In genomic region chr6:77397561-77397960, GRCh38 we compare ENCODE assay signal across 13 cellular contexts.
DNase-seq lines count a peak whose midpoint lies in the region; ATAC-seq and TF ChIP-seq lines count a peak whose summit lies in the region.
"Had no signal": no experiment of that assay in that cellular context is flagged by ENCODE, and none has a peak within 500 bp of the region (broad histone marks: within the 10 kb centered on the region; RNA-seq: fewer than 3 reads in every experiment).

No MANE protein-coding gene starts in this region.

- no peaks in the 10 kb centered on the region for H4K20me1 ChIP-seq in IMR-90 (ENCODE audit: insufficient read depth, low read length)
- H4K20me1 ChIP-seq: BLaER1 treated with 17β-estradiol and CSF1 and Interleukin-3, amounts not matched to agents 10 nM and 100 nM had no signal

- BruUV-seq in IMR-90 (replicated peaks; lab: Mats Ljungman, UMichigan), result no TSS peak

- no peak overlapping the region for H3K18ac ChIP-seq in IMR-90 (ENCODE audit: low read depth, low read length)

- no peak for TF ChIP-seq CTCF in IMR-90 (conservative IDR thresholded peaks at IDR 0.05; ENCODE audit: low read depth, low read length)
- TF ChIP-seq CTCF in epithelial cell of esophagus (IDR thresholded peaks at IDR 0.05; ENCODE audit: insufficient read depth, low read depth, low read length, missing control alignments), result no peak
- TF ChIP-seq CTCF in foreskin keratinocyte (conservative IDR thresholded peaks at IDR 0.05), result no peak

- H3K14ac ChIP-seq in IMR-90 (replicated peaks; ENCODE audit: low read depth, low read length), result no peak overlapping the region

- no peaks in the 10 kb centered on the region for H3K4me1 Mint-ChIP-seq in activated CD4-positive, alpha-beta T cell treated with anti-CD3 and anti-CD28 coated beads, Interleukin-2, amount 10 ng/mL, durations not matched to agents 24 days and 14 days
- H3K4me1 Mint-ChIP-seq: CD4-positive, CD25-positive, alpha-beta regulatory T cell had no signal

- H2AK9ac ChIP-seq in IMR-90 (replicated peaks; ENCODE audit: low read depth, low read length, poor library complexity), result no peak overlapping the region

- H3K79me1 ChIP-seq in IMR-90 (ENCODE audit: low read depth in 1 of 2, low read length in 2 of 2), result no peaks in the 10 kb centered on the region

- H3K9me3 Mint-ChIP-seq in activated CD4-positive, alpha-beta T cell treated with anti-CD3 and anti-CD28 coated beads, Interleukin-2, amount 10 ng/mL, durations not matched to agents 24 days and 14 days, result peaks cover 3% of the 10 kb centered on the region
- H3K9me3 Mint-ChIP-seq: GM23338 had no signal

- H3K27ac Mint-ChIP-seq in activated CD4-positive, alpha-beta T cell treated with anti-CD3 and anti-CD28 coated beads, Interleukin-2, amount 10 ng/mL, durations not matched to agents 24 days and 14 days, result no peak overlapping the region
- H3K27ac Mint-ChIP-seq: CD4-positive, CD25-positive, alpha-beta regulatory T cell; GM23338 had no signal

- TF ChIP-seq RAD21 in IMR-90 (IDR thresholded peaks at IDR 0.05; ENCODE audit: low read length), result no peak

- dilution Hi-C loops in IMR-90 (cut with HindIII; ENCODE audit: low sequenced_read_pairs, unreplicated experiment), result no loop called here

- H3K4me3 Mint-ChIP-seq in activated CD4-positive, alpha-beta T cell treated with anti-CD3 and anti-CD28 coated beads, Interleukin-2, amount 10 ng/mL, durations not matched to agents 24 days and 14 days, result no peak overlapping the region
- H3K4me3 Mint-ChIP-seq: CD4-positive, CD25-positive, alpha-beta regulatory T cell; GM23338 had no signal

- H2BK5ac ChIP-seq in IMR-90 (ENCODE audit: low read depth, low read length, poor library complexity, severe bottlenecking), result no peak overlapping the region

- H2AK5ac ChIP-seq in IMR-90 (ENCODE audit: low read depth, low read length), result no peak overlapping the region

- H3K36me3 Mint-ChIP-seq in activated CD4-positive, alpha-beta T cell treated with anti-CD3 and anti-CD28 coated beads, Interleukin-2, amount 10 ng/mL, durations not matched to agents 24 days and 14 days (ENCODE audit: low read depth), result no peaks in the 10 kb centered on the region
- H3K36me3 Mint-ChIP-seq: CD4-positive, CD25-positive, alpha-beta regulatory T cell had no signal

- POLR2A ChIA-PET in IMR-90 (lab: Charles Lee; ENCODE audit: unreplicated experiment), result no interaction called here

- H3K36me3 ChIP-seq in IMR-90 (ENCODE audit: control insufficient read depth, insufficient read depth, low read length), result no peaks in the 10 kb centered on the region
- H3K36me3 ChIP-seq: BLaER1 treated with 17β-estradiol and CSF1 and Interleukin-3, amounts not matched to agents 10 nM and 100 nM had no signal

- H3K27ac ChIP-seq in IMR-90 (ENCODE audit: insufficient read depth, low read length) (no peak overlapping the region), foreskin keratinocyte (no peak overlapping the region)
- H3K27ac ChIP-seq: BLaER1 treated with 17β-estradiol and CSF1 and Interleukin-3, amounts not matched to agents 10 nM and 100 nM had no signal

- H3K9me3 ChIP-seq in IMR-90 (ENCODE audit: control insufficient read depth, insufficient read depth, low read length), result no peaks in the 10 kb centered on the region
- H3K9me3 ChIP-seq: BLaER1 treated with 17β-estradiol and CSF1 and Interleukin-3, amounts not matched to agents 10 nM and 100 nM had no signal

- DNase-seq in ELR (ENCODE audit: low read depth) (peak; percentile 5), IMR-90 (peak; percentile 13), epithelial cell of esophagus (ENCODE audit: low read depth) (peak; percentile 29), foreskin keratinocyte (peak in 1 of 2 donors; percentile 64), NCI-H2171 (lab: John Stamatoyannopoulos, UW) (no peak)
- DNase-seq in activated CD4-positive, alpha-beta T cell treated with anti-CD3 and anti-CD28 coated beads, Interleukin-2, amount 10 ng/mL, durations not matched to agents 24 days and 14 days, result no peak
- DNase-seq: ACHN; CD4-positive, CD25-positive, alpha-beta regulatory T cell; H7 had no signal

- H3K9ac ChIP-seq in IMR-90 (ENCODE audit: low read depth, low read length), result no peak overlapping the region
- H3K9ac ChIP-seq: BLaER1 treated with 17β-estradiol and CSF1 and Interleukin-3, amounts not matched to agents 10 nM and 100 nM had no signal

- intact Hi-C loops in IMR-90 (cut with micrococcal nuclease), result no loop called here
- intact Hi-C loops in activated CD4-positive, alpha-beta T cell treated with anti-CD3 and anti-CD28 coated beads, Interleukin-2, amount 10 ng/mL, durations not matched to agents 24 days and 14 days (cut with micrococcal nuclease), result no loop called here

- H3K4me2 ChIP-seq in IMR-90 (ENCODE audit: low read depth, low read length), result no peak overlapping the region
- H3K4me2 ChIP-seq: BLaER1 treated with 17β-estradiol and CSF1 and Interleukin-3, amounts not matched to agents 10 nM and 100 nM; GM23338 had no signal

- no peak overlapping the region for H3K4ac ChIP-seq in IMR-90 (ENCODE audit: low read depth, low read length)

- H2AFZ ChIP-seq in IMR-90 (replicated peaks; ENCODE audit: low read length, poor library complexity), result no peak overlapping the region
- H2AFZ ChIP-seq: GM23338 had no signal

- no peak overlapping the region for H3K56ac ChIP-seq in IMR-90 (ENCODE audit: extremely low read depth, insufficient read depth, low read length)

- H3K27me3 Mint-ChIP-seq in activated CD4-positive, alpha-beta T cell treated with anti-CD3 and anti-CD28 coated beads, Interleukin-2, amount 10 ng/mL, durations not matched to agents 24 days and 14 days, result no peaks in the 10 kb centered on the region
- H3K27me3 Mint-ChIP-seq: CD4-positive, CD25-positive, alpha-beta regulatory T cell had no signal

- no peak overlapping the region for H2BK120ac ChIP-seq in IMR-90 (ENCODE audit: low read depth, low read length)

- no peak overlapping the region for H3K4me3 ChIP-seq in IMR-90 (ENCODE audit: insufficient read depth, low read depth, low read length)
- H3K4me3 ChIP-seq in epithelial cell of esophagus (ENCODE audit: low read length), result no peak overlapping the region
- H3K4me3 ChIP-seq: BLaER1 treated with 17β-estradiol and CSF1 and Interleukin-3, amounts not matched to agents 10 nM and 100 nM; GM23338 had no signal

- H2BK20ac ChIP-seq in IMR-90 (ENCODE audit: low read depth, low read length), result no peak overlapping the region

- no peak for TF ChIP-seq POLR2A in IMR-90 (IDR thresholded peaks at IDR 0.05; ENCODE audit: low read depth, low read length)

- CTCF ChIA-PET in IMR-90 (lab: Yijun Ruan, JAX), result no interaction called here

- no peak overlapping the region for H4K91ac ChIP-seq in IMR-90 (ENCODE audit: insufficient read depth, low read depth, low read length)

- H3K4me1 ChIP-seq in IMR-90 (ENCODE audit: control insufficient read depth, insufficient read depth, low read length) (no peaks in the 10 kb centered on the region), foreskin keratinocyte (no peaks in the 10 kb centered on the region)
- H3K4me1 ChIP-seq: BLaER1 treated with 17β-estradiol and CSF1 and Interleukin-3, amounts not matched to agents 10 nM and 100 nM had no signal

- no CpG with 5 or more reads among the region's 1 CpG for WGBS in IMR-90 (ENCODE audit: extremely low coverage in 2 of 2, insufficient read length in 1 of 2), 2 experiments

- no peak overlapping the region for H3K23ac ChIP-seq in IMR-90 (ENCODE audit: low read depth, low read length)

- H2BK15ac ChIP-seq in IMR-90 (ENCODE audit: low read depth, low read length), result no peak overlapping the region

- in situ Hi-C loops in IMR-90 (cut with MboI; ENCODE audit: low sequenced_read_pairs), result no loop called here

- ATAC-seq in IMR-90 (ENCODE audit: low read depth) (no peak), foreskin keratinocyte (peak; percentile 36), GM18519 (IDR thresholded peaks at IDR 0.05; ENCODE audit: low FRiP score, unreplicated experiment) (no peak), GM19467 (IDR thresholded peaks at IDR 0.05; ENCODE audit: unreplicated experiment) (no peak)
- ATAC-seq: GM23338 had no signal

- H4K8ac ChIP-seq in IMR-90 (ENCODE audit: low read depth in 2 of 2, low read length in 2 of 2), result no peak overlapping the region

- no peaks in the 10 kb centered on the region; the same call in 1 of the 2 replicates for H3K9me1 ChIP-seq in IMR-90 (ENCODE audit: insufficient read depth, low read length)

- H3K27me3 ChIP-seq in IMR-90 (ENCODE audit: control insufficient read depth, insufficient read depth, low read length) (no peaks in the 10 kb centered on the region), foreskin keratinocyte (no peaks in the 10 kb centered on the region)
- H3K27me3 ChIP-seq: BLaER1 treated with 17β-estradiol and CSF1 and Interleukin-3, amounts not matched to agents 10 nM and 100 nM had no signal

- H4K5ac ChIP-seq in IMR-90 (ENCODE audit: low read depth, low read length), result no peak overlapping the region

TF ChIP-seq in IMR-90, 13 proteins besides CTCF, POLR2A, EP300 and RAD21:
- TF ChIP-seq CHD1 (IDR thresholded peaks at IDR 0.05; ENCODE audit: low read depth, low read length) (no peak), MXI1 (IDR thresholded peaks at IDR 0.05; ENCODE audit: borderline replicate concordance, low read depth, low read length) (no peak), RFX5 (IDR thresholded peaks at IDR 0.05; ENCODE audit: low read depth, low read length) (no peak), RCOR1 (IDR thresholded peaks at IDR 0.05; ENCODE audit: insufficient replicate concordance, low read length) (no peak), CEBPB (IDR thresholded peaks at IDR 0.05; ENCODE audit: low read depth, low read length) (no peak)

Comparison
In these comparisons a context has a peak if more than half of its experiments do, and no peak if none do; other contexts are left out.
1. DNase-seq: peak in ELR (single experiment), IMR-90 (single experiment) and epithelial cell of esophagus (single experiment); none in NCI-H2171 (single experiment) and activated CD4-positive, alpha-beta T cell treated with anti-CD3 and anti-CD28 coated beads, Interleukin-2, amount 10 ng/mL, durations not matched to agents 24 days and 14 days (single experiment).